Comparison of ENCODE assay signal across 8 cellular contexts in genomic region chr6:70668499-70668812, GRCh38. TPM values are rescaled to one million over a fixed set of nuclear protein-coding genes. Genes with fewer than 3 reads are reported as not detected.
A peak's percentile ranks its signal among the peaks of the same experiment; 100 is the strongest.
DNase-seq lines count a peak whose midpoint lies in the region; ATAC-seq lines count a peak whose summit lies in the region.

No MANE protein-coding gene starts in this region.

- intact Hi-C loops in dendritic cell treated with granulocyte-macrophage colony-stimulating factor and Interleukin-4, amounts not matched to agents 40 ng/mL and 50 ng/mL, for 4 days (cut with micrococcal nuclease): loop anchor here (2.0 to 10.0 kb wide), 4 partner anchors 101 to 874 kb away; partner anchors contain the start of genes LMBRD1, OGFRL1 and SDHAF4

- DNase-seq in AG08395 (ENCODE audit: low spot score) (peak; percentile 4), NCI-H748 treated with DMSO at 0.1 percent for 48 hours (lab: John Stamatoyannopoulos, UW) (peak; percentile 36), naive B cell (no peak), cortex of kidney (lab: John Stamatoyannopoulos, UW) (no peak)
- DNase-seq in NK-92 treated with Interleukin-12 subunit alpha and Interleukin-12 subunit beta, amount 100 ng/mL, for 24 hours (lab: John Stamatoyannopoulos, UW): no peak

- H3K4me1 Mint-ChIP-seq in dendritic cell treated with granulocyte-macrophage colony-stimulating factor and Interleukin-4, amounts not matched to agents 40 ng/mL and 50 ng/mL, for 4 days (ENCODE audit: low read depth): peaks cover 61% of the 10 kb centered on the region
- peaks cover 40 to 50% (median 40%) of the 10 kb centered on the region in 3 donors for H3K4me1 Mint-ChIP-seq in naive B cell

- peak overlapping the region; percentile 87 for H3K4me3 Mint-ChIP-seq in dendritic cell treated with granulocyte-macrophage colony-stimulating factor and Interleukin-4, amounts not matched to agents 40 ng/mL and 50 ng/mL, for 4 days
- peak overlapping the region; percentile 83 to 96 (median 89) for H3K4me3 Mint-ChIP-seq in naive B cell

- H3K27ac Mint-ChIP-seq in dendritic cell treated with granulocyte-macrophage colony-stimulating factor and Interleukin-4, amounts not matched to agents 40 ng/mL and 50 ng/mL, for 4 days: peak overlapping the region; percentile 93
- peak overlapping the region in 5 of 6 donors; percentile 1 to 89 (median 82) for H3K27ac Mint-ChIP-seq in naive B cell

- peak; percentile 34 for ATAC-seq in GM18520 (IDR thresholded peaks at IDR 0.05; ENCODE audit: unreplicated experiment)
- peak in 1 of 2 donors; percentile 40 for ATAC-seq in naive B cell (ENCODE audit: low read depth in 2 of 2)
- no peak for ATAC-seq in GM19452 (IDR thresholded peaks at IDR 0.05; ENCODE audit: unreplicated experiment)

- H3K27me3 Mint-ChIP-seq in dendritic cell treated with granulocyte-macrophage colony-stimulating factor and Interleukin-4, amounts not matched to agents 40 ng/mL and 50 ng/mL, for 4 days: no peaks in the 10 kb centered on the region
- peaks cover 7 to 10% (median 8%) of the 10 kb centered on the region in 3 donors for H3K27me3 Mint-ChIP-seq in naive B cell

- H3K9me3 Mint-ChIP-seq in dendritic cell treated with granulocyte-macrophage colony-stimulating factor and Interleukin-4, amounts not matched to agents 40 ng/mL and 50 ng/mL, for 4 days: no peaks in the 10 kb centered on the region
- peaks cover 0 to 2% (median 0%) of the 10 kb centered on the region in 7 donors for H3K9me3 Mint-ChIP-seq in naive B cell

- peaks cover 14% of the 10 kb centered on the region for H3K36me3 Mint-ChIP-seq in dendritic cell treated with granulocyte-macrophage colony-stimulating factor and Interleukin-4, amounts not matched to agents 40 ng/mL and 50 ng/mL, for 4 days (ENCODE audit: low read depth)
- no peaks in the 10 kb centered on the region for H3K36me3 Mint-ChIP-seq in naive B cell

RNA-seq across cellular contexts. Expression of gene SMAP1, which starts 0.8 kb away (rescaled TPM):
- polyA plus RNA-seq in naive B cell (ENCODE audit: low read depth in 6 of 6): 10 to 100 TPM; 13.0 to 16.6 (median 15.8) TPM

Comparison
In these comparisons a context has a peak if more than half of its experiments do, and no peak if none do; other contexts are left out.
1. DNase-seq: peak in AG08395 (single experiment) and NCI-H748 treated with DMSO at 0.1 percent for 48 hours (single experiment); none in naive B cell (single experiment), NK-92 treated with Interleukin-12 subunit alpha and Interleukin-12 subunit beta, amount 100 ng/mL, for 24 hours (single experiment) and cortex of kidney (single experiment).